26 cellular contexts compared by ENCODE assay signal in genomic region chr5:37777472-37778135, GRCh38.
DNase-seq lines count a peak whose midpoint lies in the region; ATAC-seq and TF ChIP-seq lines count a peak whose summit lies in the region.
"Had no signal": no experiment of that assay in that cellular context is flagged by ENCODE, and none has a peak within 500 bp of the region (broad histone marks: within the 10 kb centered on the region; RNA-seq: fewer than 3 reads in every experiment).

No MANE protein-coding gene starts in this region.

- no peak for TF ChIP-seq POLR2A in transverse colon (IDR thresholded peaks at IDR 0.05)

- H3K4me3 Mint-ChIP-seq in activated naive CD8-positive, alpha-beta T cell treated with anti-CD3 and anti-CD28 coated beads for 36 hours = no peak overlapping the region
- no peak overlapping the region for H3K4me3 Mint-ChIP-seq in activated naive CD8-positive, alpha-beta T cell treated with anti-CD3 and anti-CD28 coated beads, Interleukin-2, amount 50 U/mL, for 24 hours
- H3K4me3 Mint-ChIP-seq: activated CD8-positive, alpha-beta memory T cell treated with anti-CD3 and anti-CD28 coated beads, Interleukin-2, amount 10 ng/mL, durations not matched to agents 7 days and 5 days; dendritic cell treated with granulocyte-macrophage colony-stimulating factor and Interleukin-4, amounts not matched to agents 40 ng/mL and 50 ng/mL, for 4 days; stimulated activated naive B cell treated with anti-CD40 and anti-IgM and Interleukin-4, amounts not matched to agents 10 μg/mL and 1 μg/mL and 100 μg/mL, for 72 hours; T-cell had no signal

- ATAC-seq in activated naive CD8-positive, alpha-beta T cell treated with anti-CD3 and anti-CD28 coated beads, Interleukin-2, amount 50 U/mL, for 24 hours = no peak
- no peak for ATAC-seq in GM21360 (IDR thresholded peaks at IDR 0.05; ENCODE audit: unreplicated experiment)
- ATAC-seq: activated CD8-positive, alpha-beta memory T cell treated with anti-CD3 and anti-CD28 coated beads, Interleukin-2, amount 10 ng/mL, durations not matched to agents 7 days and 5 days; esophagus mucosa; stimulated activated naive B cell treated with anti-CD40 and anti-IgM and Interleukin-4, amounts not matched to agents 10 μg/mL and 1 μg/mL and 100 μg/mL, for 72 hours; T-cell had no signal

- no peaks in the 10 kb centered on the region for H3K36me3 ChIP-seq in transverse colon
- H3K36me3 ChIP-seq: Peyer's patch, spleen had no signal

- no peak for TF ChIP-seq EP300 in transverse colon (IDR thresholded peaks at IDR 0.05; ENCODE audit: low read depth)

- H3K4me1 ChIP-seq in transverse colon = peaks cover 0 to 3% (median 0%) of the 10 kb centered on the region in 4 donors
- H3K4me1 ChIP-seq: parathyroid adenoma, Peyer's patch, spleen had no signal

- peaks cover 8% of the 10 kb centered on the region in 2 donors for H3K9me3 ChIP-seq in transverse colon

- no peaks in the 10 kb centered on the region for H3K27me3 ChIP-seq in transverse colon
- H3K27me3 ChIP-seq: Peyer's patch, spleen had no signal

- WGBS in transverse colon (ENCODE audit: low coverage in 1 of 2), 2 donors = 81% methylated on average over 14 of the region's 14 CpGs; no CpG with 5 or more reads in 1 of the 2 donors

- TF ChIP-seq CTCF in transverse colon (IDR thresholded peaks at IDR 0.05) = no peak

- peaks cover 3% of the 10 kb centered on the region for H3K36me3 Mint-ChIP-seq in activated naive CD8-positive, alpha-beta T cell treated with anti-CD3 and anti-CD28 coated beads for 36 hours
- peaks cover 5% of the 10 kb centered on the region for H3K36me3 Mint-ChIP-seq in activated naive CD8-positive, alpha-beta T cell treated with anti-CD3 and anti-CD28 coated beads, Interleukin-2, amount 50 U/mL, for 24 hours (ENCODE audit: low read depth)
- H3K36me3 Mint-ChIP-seq: activated CD8-positive, alpha-beta memory T cell treated with anti-CD3 and anti-CD28 coated beads, Interleukin-2, amount 10 ng/mL, durations not matched to agents 7 days and 5 days; CD4-positive, CD25-positive, alpha-beta regulatory T cell had no signal

- H3K4me3 ChIP-seq in transverse colon = no peak overlapping the region
- H3K4me3 ChIP-seq: Peyer's patch, spleen had no signal

- H3K9me3 Mint-ChIP-seq in activated naive CD8-positive, alpha-beta T cell treated with anti-CD3 and anti-CD28 coated beads for 36 hours = peaks cover 14% of the 10 kb centered on the region
- H3K9me3 Mint-ChIP-seq in activated naive CD8-positive, alpha-beta T cell treated with anti-CD3 and anti-CD28 coated beads, Interleukin-2, amount 50 U/mL, for 24 hours = peaks cover 9% of the 10 kb centered on the region

- peak overlapping the region; percentile 4 for H3K27ac Mint-ChIP-seq in activated naive CD8-positive, alpha-beta T cell treated with anti-CD3 and anti-CD28 coated beads for 36 hours
- H3K27ac Mint-ChIP-seq in activated naive CD8-positive, alpha-beta T cell treated with anti-CD3 and anti-CD28 coated beads, Interleukin-2, amount 50 U/mL, for 24 hours = no peak overlapping the region
- H3K27ac Mint-ChIP-seq: activated CD8-positive, alpha-beta memory T cell treated with anti-CD3 and anti-CD28 coated beads, Interleukin-2, amount 10 ng/mL, durations not matched to agents 7 days and 5 days; CD4-positive, CD25-positive, alpha-beta regulatory T cell; dendritic cell treated with granulocyte-macrophage colony-stimulating factor and Interleukin-4, amounts not matched to agents 40 ng/mL and 50 ng/mL, for 4 days; stimulated activated naive B cell treated with anti-CD40 and anti-IgM and Interleukin-4, amounts not matched to agents 10 μg/mL and 1 μg/mL and 100 μg/mL, for 72 hours; T-cell had no signal

- intact Hi-C loops in transverse colon (cut with DNase I; ENCODE audit: low total_unique reads) = loop anchor here (5.0 kb wide), 1 partner anchor 60 kb away; no protein-coding TSS in a partner anchor

- no peak for DNase-seq in activated naive CD8-positive, alpha-beta T cell treated with anti-CD3 and anti-CD28 coated beads for 36 hours
- no peak for DNase-seq in activated naive CD8-positive, alpha-beta T cell treated with anti-CD3 and anti-CD28 coated beads, Interleukin-2, amount 50 U/mL, for 24 hours
- DNase-seq in T1000 (lab: John Stamatoyannopoulos, UW) = peak; percentile 85
- peak; percentile 97 for DNase-seq in iris pigment epithelial cell (ENCODE audit: low read depth)
- peak; percentile 39 for DNase-seq in transverse colon
- DNase-seq in DMS114 treated with DMSO at 0.1 percent for 48 hours (lab: John Stamatoyannopoulos, UW; ENCODE audit: unreplicated experiment) = no peak
- DNase-seq in NCI-H526 (lab: John Stamatoyannopoulos, UW) = no peak
- DNase-seq: activated CD4-positive, CD25-positive, alpha-beta regulatory T cell; activated CD8-positive, alpha-beta memory T cell treated with anti-CD3 and anti-CD28 coated beads, Interleukin-2, amount 10 ng/mL, durations not matched to agents 7 days and 5 days; activated effector memory CD4-positive, alpha-beta T cell treated with Interleukin-2 at 50 U/mL for 16 hours; anterior cingulate cortex; CD4-positive, CD25-positive, alpha-beta regulatory T cell; DND-41; hippocampal formation; KG1; kidney glomerular epithelial cell; NCI-H146; NCI-H510A treated with DMSO at 0.1 percent for 48 hours; Peyer's patch; spleen; stimulated activated naive B cell treated with anti-CD40 and anti-IgM and Interleukin-4, amounts not matched to agents 10 μg/mL and 1 μg/mL and 100 μg/mL, for 72 hours; T-cell had no signal

- no peaks in the 10 kb centered on the region for H3K4me1 Mint-ChIP-seq in activated naive CD8-positive, alpha-beta T cell treated with anti-CD3 and anti-CD28 coated beads for 36 hours
- H3K4me1 Mint-ChIP-seq in activated naive CD8-positive, alpha-beta T cell treated with anti-CD3 and anti-CD28 coated beads, Interleukin-2, amount 50 U/mL, for 24 hours = no peaks in the 10 kb centered on the region
- H3K4me1 Mint-ChIP-seq: activated CD8-positive, alpha-beta memory T cell treated with anti-CD3 and anti-CD28 coated beads, Interleukin-2, amount 10 ng/mL, durations not matched to agents 7 days and 5 days; CD4-positive, CD25-positive, alpha-beta regulatory T cell; stimulated activated naive B cell treated with anti-CD40 and anti-IgM and Interleukin-4, amounts not matched to agents 10 μg/mL and 1 μg/mL and 100 μg/mL, for 72 hours; T-cell had no signal

- H3K27me3 Mint-ChIP-seq in activated naive CD8-positive, alpha-beta T cell treated with anti-CD3 and anti-CD28 coated beads for 36 hours = no peaks in the 10 kb centered on the region
- no peaks in the 10 kb centered on the region for H3K27me3 Mint-ChIP-seq in activated naive CD8-positive, alpha-beta T cell treated with anti-CD3 and anti-CD28 coated beads, Interleukin-2, amount 50 U/mL, for 24 hours
- H3K27me3 Mint-ChIP-seq: CD4-positive, CD25-positive, alpha-beta regulatory T cell; dendritic cell treated with granulocyte-macrophage colony-stimulating factor and Interleukin-4, amounts not matched to agents 40 ng/mL and 50 ng/mL, for 4 days; stimulated activated naive B cell treated with anti-CD40 and anti-IgM and Interleukin-4, amounts not matched to agents 10 μg/mL and 1 μg/mL and 100 μg/mL, for 72 hours; T-cell had no signal

- in situ Hi-C loops in transverse colon (cut with MboI; ENCODE audit: low pct_ligation_motif_present in 1 of 4, low pct_unique_long_range_greater_than_20kb in 1 of 4, low sequenced_read_pairs in 3 of 4) = no loop called here

- H3K27ac ChIP-seq in transverse colon = peak overlapping the region; percentile 42 to 83 (median 78)
- H3K27ac ChIP-seq: parathyroid adenoma had no signal

Comparison
In these comparisons a context has a peak if more than half of its experiments do, and no peak if none do; other contexts are left out.
1. DNase-seq: peak in T1000 (single experiment), iris pigment epithelial cell (single experiment) and transverse colon (single experiment); none in activated naive CD8-positive, alpha-beta T cell treated with anti-CD3 and anti-CD28 coated beads for 36 hours (single experiment), activated naive CD8-positive, alpha-beta T cell treated with anti-CD3 and anti-CD28 coated beads, Interleukin-2, amount 50 U/mL, for 24 hours (single experiment), DMS114 treated with DMSO at 0.1 percent for 48 hours (single experiment) and NCI-H526 (0 of 2).